10 cellular contexts compared by ENCODE assay signal in genomic region chr1:235835226-235835625, GRCh38. TPM values are rescaled to one million over a fixed set of nuclear protein-coding genes. Genes with fewer than 3 reads are reported as not detected.
A peak's percentile ranks its signal among the peaks of the same experiment; 100 is the strongest.
DNase-seq lines count a peak whose midpoint lies in the region; ATAC-seq and TF ChIP-seq lines count a peak whose summit lies in the region.
"Had no signal": no experiment of that assay in that cellular context is flagged by ENCODE, and none has a peak within 500 bp of the region (broad histone marks: within the 10 kb centered on the region; RNA-seq: fewer than 3 reads in every experiment).

No MANE protein-coding gene starts in this region.

- TF ChIP-seq CTCF in sigmoid colon (IDR thresholded peaks at IDR 0.05): no peak

- peak overlapping the region; percentile 75 for H3K9ac ChIP-seq in adipocyte (ENCODE audit: low read length)

- H3K4me1 ChIP-seq in adipocyte (ENCODE audit: control insufficient read depth, insufficient read depth, low read length): peaks cover 11% of the 10 kb centered on the region
- H3K4me1 ChIP-seq in sigmoid colon: peaks cover 0 to 10% (median 9%) of the 10 kb centered on the region in 4 donors

- no peak for TF ChIP-seq EP300 in sigmoid colon (IDR thresholded peaks at IDR 0.05)

- H3K36me3 ChIP-seq in adipocyte (ENCODE audit: control insufficient read depth, insufficient read depth, low read length, severe bottlenecking): peaks cover under 1% of the 10 kb centered on the region
- H3K36me3 ChIP-seq in sigmoid colon: peaks cover 0 to 2% (median 0%) of the 10 kb centered on the region in 4 donors

- ATAC-seq in left ventricle myocardium superior: peak; percentile 75
- ATAC-seq in GM19023 (IDR thresholded peaks at IDR 0.05; ENCODE audit: unreplicated experiment): no peak

- DNase-seq in CD1c-positive myeloid dendritic cell (ENCODE audit: extremely low spot score): peak; percentile 20
- no peak for DNase-seq in adipocyte (ENCODE audit: low read depth)
- DNase-seq in left ventricle myocardium superior: peak; percentile 38
- peak; percentile 80 for DNase-seq in sigmoid colon
- DNase-seq in foreskin melanocyte: no peak
- DNase-seq in NCI-H69 (lab: John Stamatoyannopoulos, UW): no peak
- no peak for DNase-seq in activated naive CD4-positive, alpha-beta T cell treated with anti-CD3 and anti-CD28 coated beads, Interleukin-2, amount 50 U/mL, for 16 hours
- DNase-seq: CD4-positive, alpha-beta T cell; MM.1S had no signal

- H3K9me3 ChIP-seq in adipocyte (ENCODE audit: control insufficient read depth, low read length): no peaks in the 10 kb centered on the region
- no peaks in the 10 kb centered on the region for H3K9me3 ChIP-seq in sigmoid colon

- H3K4me3 ChIP-seq in adipocyte (ENCODE audit: low read length) (peak overlapping the region; percentile 72), sigmoid colon (peak overlapping the region; percentile 2 to 36 (median 18))

- TF ChIP-seq POLR2A in sigmoid colon (IDR thresholded peaks at IDR 0.05): no peak

- H3K27ac ChIP-seq in sigmoid colon: peak overlapping the region in 3 of 4 donors; percentile 25 to 60 (median 55)

- WGBS in sigmoid colon, 2 donors: 37 to 60% methylated on average over 4 of the region's 4 CpGs

- intact Hi-C loops in left ventricle myocardium superior (cut with micrococcal nuclease): no loop called here
- intact Hi-C loops in sigmoid colon (cut with DNase I): no loop called here

- no peaks in the 10 kb centered on the region for H3K27me3 ChIP-seq in adipocyte (replicated peaks; ENCODE audit: control insufficient read depth, insufficient read depth, low read length)
- H3K27me3 ChIP-seq in sigmoid colon: no peaks in the 10 kb centered on the region

RNA-seq across cellular contexts. Expression of gene LYST, which starts 31.5 kb away (rescaled TPM):
- total RNA-seq in left ventricle myocardium superior: 11.9 TPM
- total RNA-seq in sigmoid colon: 10 to 100 TPM; 21.9 to 53.2 (median 33.5) TPM
- polyA plus RNA-seq in sigmoid colon: 10 to 100 TPM in 1 of 3 donors, 1 to 10 TPM in 2; 6.6 to 12.9 (median 8.3) TPM

Comparison
In these comparisons a context has a peak if more than half of its experiments do, and no peak if none do; other contexts are left out.
1. DNase-seq: peak in CD1c-positive myeloid dendritic cell (single experiment), left ventricle myocardium superior (single experiment) and sigmoid colon (single experiment); none in adipocyte (single experiment), foreskin melanocyte (single experiment), NCI-H69 (single experiment) and activated naive CD4-positive, alpha-beta T cell treated with anti-CD3 and anti-CD28 coated beads, Interleukin-2, amount 50 U/mL, for 16 hours (single experiment).